ENCODE assay signal across 8 cellular contexts in the genomic region with DNA sequence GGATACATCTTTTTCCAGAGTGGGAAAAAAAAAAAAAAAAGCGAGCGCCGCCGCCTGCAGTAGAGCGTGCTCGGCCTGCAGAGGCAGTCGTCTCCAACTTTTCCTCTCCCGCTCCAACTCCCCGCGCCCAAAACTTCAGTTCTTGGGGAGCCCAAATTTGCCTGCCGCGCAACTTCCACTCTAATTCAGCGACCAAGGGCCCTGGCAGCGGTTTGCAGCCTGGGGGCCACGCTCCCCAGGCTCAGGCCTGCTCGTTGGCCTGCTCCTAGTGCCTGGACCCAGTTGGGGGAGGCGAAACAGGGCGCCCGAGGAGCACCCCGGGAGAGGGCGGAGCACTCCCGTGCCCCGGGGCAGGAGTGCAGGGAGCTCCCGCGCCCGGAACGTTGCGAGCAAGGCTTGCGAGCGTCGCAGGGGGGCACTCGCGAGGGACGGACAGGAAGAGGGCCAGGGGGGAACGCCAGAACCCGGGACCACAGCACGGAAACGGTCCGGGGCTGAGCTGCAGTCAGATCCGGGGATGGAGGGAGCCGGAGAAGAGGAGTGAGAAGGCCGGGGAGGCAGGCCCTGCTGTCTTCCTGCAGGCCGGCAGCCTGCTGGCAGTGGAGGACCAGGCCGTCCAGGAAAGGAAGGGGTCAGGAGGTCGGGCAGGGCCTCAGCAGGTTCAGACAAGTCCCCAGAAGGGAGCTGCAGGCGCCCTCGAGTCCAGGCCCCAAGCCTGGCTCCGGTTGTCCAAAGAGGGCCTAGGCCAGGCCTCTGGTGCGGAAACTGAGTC. TPM values are rescaled to one million over a fixed set of nuclear protein-coding genes. Genes with fewer than 3 reads are reported as not detected.
DNase-seq lines count a peak whose midpoint lies in the region; ATAC-seq and TF ChIP-seq lines count a peak whose summit lies in the region.

A gene with protein sequence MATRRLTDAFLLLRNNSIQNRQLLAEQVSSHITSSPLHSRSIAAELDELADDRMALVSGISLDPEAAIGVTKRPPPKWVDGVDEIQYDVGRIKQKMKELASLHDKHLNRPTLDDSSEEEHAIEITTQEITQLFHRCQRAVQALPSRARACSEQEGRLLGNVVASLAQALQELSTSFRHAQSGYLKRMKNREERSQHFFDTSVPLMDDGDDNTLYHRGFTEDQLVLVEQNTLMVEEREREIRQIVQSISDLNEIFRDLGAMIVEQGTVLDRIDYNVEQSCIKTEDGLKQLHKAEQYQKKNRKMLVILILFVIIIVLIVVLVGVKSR (plus strand): TSS at position 508 of the 772 bp plus-strand sequence. CDS start 724 bp downstream, outside the sequence.

- ATAC-seq in GM19043 (IDR thresholded peaks at IDR 0.05; ENCODE audit: low read depth, unreplicated experiment) (peak; percentile 65), HG03439 (IDR thresholded peaks at IDR 0.05; ENCODE audit: unreplicated experiment) (peak; percentile 63), left colon (peak; percentile 89)

- peak; percentile 87 for DNase-seq in AG09319 (ENCODE audit: extremely low read depth, low read depth)
- peak; percentile 80 to 88 for DNase-seq in NCI-H524 (lab: John Stamatoyannopoulos, UW)
- peak; percentile 94 for DNase-seq in activated CD4-positive, alpha-beta T cell treated with anti-CD3 and anti-CD28 coated beads for 48 hours
- DNase-seq in coronary artery (ENCODE audit: low spot score): peak; percentile 89
- peak; percentile 91 to 92 for DNase-seq in left colon
- peak; percentile 83 for DNase-seq in stimulated activated CD4-positive, alpha-beta T cell treated with anti-CD3 and anti-CD28 coated beads, Interleukin-1b, Interleukin-23, amount 100 ng/mL, for 4 hours (ENCODE audit: low read depth in 2 of 2)

- intact Hi-C loops in left colon (cut with DNase I, micrococcal nuclease): loop anchor here in 1 of 2 donors (10.0 kb wide), 2 partner anchors 194 to 416 kb away; no protein-coding TSS in a partner anchor

- peak; percentile 56 for TF ChIP-seq CTCF in AG09319 (IDR thresholded peaks at IDR 0.05; ENCODE audit: low read depth, low read length)
- TF ChIP-seq CTCF in coronary artery (IDR thresholded peaks at IDR 0.05): no peak

- H3K27ac ChIP-seq in coronary artery: peak within 1 kb of the TSS; percentile 88 to 93

- H3K4me3 ChIP-seq in coronary artery: peak within 1 kb of the TSS; percentile 91

RNA-seq across cellular contexts. Expression of the gene that starts here (rescaled TPM):
- total RNA-seq in left colon: 10 to 100 TPM; 39.6 to 40.7 TPM

Comparison
In these comparisons a context has a peak if more than half of its experiments do, and no peak if none do; other contexts are left out.
1. Peak in every context shown above with its lines: DNase-seq, ATAC-seq, H3K4me3 ChIP-seq and H3K27ac ChIP-seq.